Comparison of ENCODE assay signal across 8 cellular contexts in genomic region chr11:57787920-57788716, GRCh38. TPM values are rescaled to one million over a fixed set of nuclear protein-coding genes. Genes with fewer than 3 reads are reported as not detected.
DNase-seq lines count a peak whose midpoint lies in the region; ATAC-seq and TF ChIP-seq lines count a peak whose summit lies in the region.

No MANE protein-coding gene starts in this region.

- H3K4me3 ChIP-seq in mammary epithelial cell (replicated peaks in 1 of 3; ENCODE audit: insufficient read depth in 1 of 3, low read depth in 2 of 3, low read length in 3 of 3) (no peak overlapping the region), muscle layer of duodenum (ENCODE audit: low read depth in 1 of 2, low read length in 2 of 2) (no peak overlapping the region), Karpas-422 (ENCODE audit: low read length) (no peak overlapping the region)

- peak overlapping the region; percentile 83 for H3K27ac ChIP-seq in mammary epithelial cell (ENCODE audit: insufficient read depth, low read depth, low read length)
- peak overlapping the region; percentile 20 for H3K27ac ChIP-seq in muscle layer of duodenum (ENCODE audit: low read length)
- no peak overlapping the region for H3K27ac ChIP-seq in Karpas-422 (ENCODE audit: low read length)

- BruUV-seq in mammary epithelial cell (replicated peaks; lab: Mats Ljungman, UMichigan): TSS peak; percentile 88

- H3K36me3 ChIP-seq in mammary epithelial cell (ENCODE audit: insufficient read depth, low read length): no peaks in the 10 kb centered on the region
- H3K36me3 ChIP-seq in muscle layer of duodenum (ENCODE audit: control insufficient read depth in 1 of 2, insufficient read depth in 2 of 2, low read length in 2 of 2): peaks cover 5 to 9% of the 10 kb centered on the region in 2 donors
- no peaks in the 10 kb centered on the region for H3K36me3 ChIP-seq in Karpas-422 (ENCODE audit: insufficient read depth, low read length)

- peak; percentile 38 for ATAC-seq in HG03103 (IDR thresholded peaks at IDR 0.05; ENCODE audit: low read depth, unreplicated experiment)

- DNase-seq in GM10248 (ENCODE audit: extremely low spot score) (peak; percentile 59), mammary epithelial cell (peak; percentile 97), Karpas-422 (no peak), ACHN (no peak), superior temporal gyrus (ENCODE audit: extremely low spot score) (no peak), SW 1271 (lab: John Stamatoyannopoulos, UW) (no peak)

- no peaks in the 10 kb centered on the region for H3K9me2 ChIP-seq in Karpas-422 (replicated peaks; ENCODE audit: insufficient read depth, low read length)

- H3K4me2 ChIP-seq in mammary epithelial cell (ENCODE audit: insufficient read depth, low read depth, low read length) (peak overlapping the region; percentile 67), Karpas-422 (ENCODE audit: low read depth, low read length, poor library complexity, severe bottlenecking) (no peak overlapping the region)

- H3K4me1 ChIP-seq in mammary epithelial cell (ENCODE audit: insufficient read depth, low read length): peaks cover 52% of the 10 kb centered on the region
- H3K4me1 ChIP-seq in muscle layer of duodenum (ENCODE audit: control insufficient read depth in 1 of 2, insufficient read depth in 2 of 2, low read length in 2 of 2): peaks cover 39 to 65% of the 10 kb centered on the region in 2 donors
- peaks cover 9% of the 10 kb centered on the region for H3K4me1 ChIP-seq in Karpas-422 (ENCODE audit: low read length)

- 3% methylated on average over 5 of the region's 6 CpGs for WGBS in mammary epithelial cell (ENCODE audit: low coverage, missing lambda C conversion rate)

- H2AFZ ChIP-seq in mammary epithelial cell (ENCODE audit: low read depth, low read length) (no peak overlapping the region), Karpas-422 (ENCODE audit: low read length) (no peak overlapping the region)

- no peaks in the 10 kb centered on the region for H4K20me1 ChIP-seq in mammary epithelial cell (ENCODE audit: insufficient read depth, low read length)
- no peaks in the 10 kb centered on the region for H4K20me1 ChIP-seq in Karpas-422 (ENCODE audit: insufficient read depth, low read depth, low read length)

- H3K9ac ChIP-seq in mammary epithelial cell (ENCODE audit: insufficient read depth, low read length) (peak overlapping the region; percentile 61), Karpas-422 (ENCODE audit: low read length) (no peak overlapping the region)

- POLR2A ChIA-PET in GM10248 (lab: Yijun Ruan, JAX): no interaction called here

- peaks cover 99% of the 10 kb centered on the region for H3K79me2 ChIP-seq in mammary epithelial cell (ENCODE audit: insufficient read depth, low read length)
- no peaks in the 10 kb centered on the region for H3K79me2 ChIP-seq in Karpas-422 (ENCODE audit: low read length)

- H3K27me3 ChIP-seq in mammary epithelial cell (ENCODE audit: insufficient read depth, low read length): no peaks in the 10 kb centered on the region
- no peaks in the 10 kb centered on the region for H3K27me3 ChIP-seq in muscle layer of duodenum (ENCODE audit: low read depth, low read length)
- H3K27me3 ChIP-seq in Karpas-422 (ENCODE audit: low read length): no peaks in the 10 kb centered on the region

- CTCF ChIA-PET in GM10248 (lab: Yijun Ruan, JAX) (interaction anchor here (2.1 to 7.0 kb wide), 3 partner anchors 9 to 31 kb away, joined by 6 to 57 read pairs (median 6); no protein-coding TSS in a partner anchor), mammary epithelial cell (lab: Charles Lee; ENCODE audit: low non-redundant PET) (interaction anchor here (0.7 kb wide), 1 partner anchor 12 kb away, joined by 6 read pairs; no protein-coding TSS in a partner anchor)

- H3K9me3 ChIP-seq in mammary epithelial cell (replicated peaks; ENCODE audit: insufficient read depth, low read length) (no peaks in the 10 kb centered on the region), muscle layer of duodenum (ENCODE audit: control insufficient read depth in 1 of 2, low read length in 2 of 2) (no peaks in the 10 kb centered on the region), Karpas-422 (ENCODE audit: low read length) (no peaks in the 10 kb centered on the region)

- TF ChIP-seq CTCF in GM10248 (IDR thresholded peaks at IDR 0.05; ENCODE audit: control extremely low read depth, extremely low read depth, low read depth, missing control alignments) (no peak), mammary epithelial cell (conservative IDR thresholded peaks at IDR 0.05 in 1 of 2, IDR thresholded peaks at IDR 0.05 in 1 of 2; ENCODE audit: extremely low read depth in 1 of 2, insufficient read depth in 1 of 2, low read depth in 1 of 2, low read length in 2 of 2) (no peak)

- in situ Hi-C loops in mammary epithelial cell (cut with MboI; ENCODE audit: low sequenced_read_pairs in 2 of 2): no loop called here
- in situ Hi-C loops in ACHN (cut with HindIII; ENCODE audit: low pct_ligation_motif_present, low pct_unique_long_range_greater_than_20kb, low sequenced_read_pairs): no loop called here

- intact Hi-C loops in mammary epithelial cell (cut with micrococcal nuclease): loop anchor here (1.0 kb wide), 1 partner anchor 9 kb away; no protein-coding TSS in a partner anchor

- dilution Hi-C loops in mammary epithelial cell (cut with HindIII; ENCODE audit: low sequenced_read_pairs): no loop called here

RNA-seq across cellular contexts. Expression of gene CTNND1, which starts 26.5 kb away (rescaled TPM):
- 100 to 1,000 TPM; 164 to 212 TPM for total RNA-seq in mammary epithelial cell
- 119 TPM for polyA plus RNA-seq in mammary epithelial cell
- 412 TPM for polyA minus RNA-seq in mammary epithelial cell
- total RNA-seq in Karpas-422 (2014; rRNA removed; shearing (Covaris generic); ENCODE audit: low replicate concordance): 5.7 and 6.0 TPM in 2 replicates

RNA-seq across cellular contexts. Expression of gene BTBD18, which starts 36.5 kb away (rescaled TPM):
- total RNA-seq in mammary epithelial cell: not detected
- not detected for polyA plus RNA-seq in mammary epithelial cell
- polyA minus RNA-seq in mammary epithelial cell: not detected
- not detected in 2 replicates for total RNA-seq in Karpas-422 (2014; rRNA removed; shearing (Covaris generic); ENCODE audit: low replicate concordance)

RNA-seq across cellular contexts. Expression of gene SELENOH, which starts 46.8 kb away (rescaled TPM):
- total RNA-seq in mammary epithelial cell: 100 to 1,000 TPM in 1 of 2 donors, 10 to 100 TPM in 1; 63.5 to 115 TPM
- 98.4 TPM for polyA plus RNA-seq in mammary epithelial cell
- 3.5 TPM for polyA minus RNA-seq in mammary epithelial cell
- 112 and 172 TPM in 2 replicates for total RNA-seq in Karpas-422 (2014; rRNA removed; shearing (Covaris generic); ENCODE audit: low replicate concordance)

Comparison
In these comparisons a context has a peak if more than half of its experiments do, and no peak if none do; other contexts are left out.
1. DNase-seq: peak in GM10248 (single experiment) and mammary epithelial cell (single experiment); none in Karpas-422 (single experiment), ACHN (single experiment), superior temporal gyrus (single experiment) and SW 1271 (0 of 2).
2. RNA of gene CTNND1, which starts 26.5 kb away (total RNA-seq): 164 to 212 TPM in mammary epithelial cell; 5.7 to 6.0 TPM in Karpas-422; every median in the first group is over 10 times any median in the second.